Comparison of ENCODE assay signal across 10 cellular contexts in the genomic region with DNA sequence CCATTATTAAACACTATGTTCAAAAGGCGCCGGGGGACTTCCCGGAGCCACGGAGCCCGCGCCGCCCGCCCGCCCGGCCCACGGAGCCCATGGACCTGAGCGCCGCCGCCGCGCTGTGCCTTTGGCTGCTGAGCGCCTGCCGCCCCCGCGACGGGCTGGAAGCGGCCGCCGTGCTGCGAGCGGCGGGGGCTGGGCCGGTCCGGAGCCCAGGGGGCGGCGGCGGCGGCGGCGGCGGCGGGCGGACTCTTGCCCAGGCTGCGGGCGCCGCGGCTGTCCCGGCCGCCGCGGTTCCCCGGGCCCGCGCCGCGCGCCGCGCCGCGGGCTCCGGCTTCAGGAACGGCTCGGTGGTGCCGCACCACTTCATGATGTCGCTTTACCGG. TPM values are rescaled to one million over a fixed set of nuclear protein-coding genes. Genes with fewer than 3 reads are reported as not detected.
DNase-seq lines count a peak whose midpoint lies in the region; ATAC-seq and TF ChIP-seq lines count a peak whose summit lies in the region.
"Had no signal": no experiment of that assay in that cellular context is flagged by ENCODE, and none has a peak within 500 bp of the region (broad histone marks: within the 10 kb centered on the region; RNA-seq: fewer than 3 reads in every experiment).

No MANE protein-coding gene starts in this region.

- H3K27me3 Mint-ChIP-seq in T-helper 17 cell, result peaks cover 77% of the 10 kb centered on the region

- peak; percentile 56 for ATAC-seq in T-helper 17 cell
- no peak for ATAC-seq in HG03439 (IDR thresholded peaks at IDR 0.05; ENCODE audit: unreplicated experiment)

- H3K36me3 ChIP-seq in iPS-18a (ENCODE audit: control insufficient read depth, low read depth, low read length) (no peaks in the 10 kb centered on the region), testis (ENCODE audit: low read depth, missing control alignments) (no peaks in the 10 kb centered on the region)

- H3K36me3 Mint-ChIP-seq in T-helper 17 cell (ENCODE audit: low read depth), result no peaks in the 10 kb centered on the region
- H3K36me3 Mint-ChIP-seq: activated naive CD8-positive, alpha-beta T cell treated with anti-CD3 and anti-CD28 coated beads, Interleukin-2, amount 10 ng/mL, durations not matched to agents 7 days and 5 days; CD4-positive, CD25-positive, alpha-beta regulatory T cell had no signal

- WGBS in testis, 2 donors, result 1% methylated on average over 28 of the region's 62 CpGs; no CpG with 5 or more reads in 1 of the 2 donors

- H3K27ac ChIP-seq in iPS-18a (ENCODE audit: low read length) (no peak overlapping the region), testis (no peak overlapping the region)

- H3K4me3 ChIP-seq in iPS-18a (ENCODE audit: low read length), result peak overlapping the region; percentile 51
- H3K4me3 ChIP-seq in testis, result peak overlapping the region; percentile 32 to 54

- in situ Hi-C loops in G401 (cut with HindIII; ENCODE audit: low sequenced_read_pairs), result no loop called here

- no peak for TF ChIP-seq CTCF in testis (IDR thresholded peaks at IDR 0.05)

- H3K27me3 ChIP-seq in iPS-18a (ENCODE audit: control insufficient read depth, insufficient read depth, low read length), result peaks cover 96% of the 10 kb centered on the region
- peaks cover under 1% of the 10 kb centered on the region for H3K27me3 ChIP-seq in testis

- intact Hi-C loops in testis (cut with DNase I; ENCODE audit: low total_unique reads), result no loop called here

- H3K9ac ChIP-seq in iPS-18a (ENCODE audit: low read length), result no peak overlapping the region

- DNase-seq in NCI-H2227 (lab: John Stamatoyannopoulos, UW; ENCODE audit: unreplicated experiment) (peak; percentile 51), NCI-H2227 treated with DMSO at 0.1 percent for 48 hours (lab: John Stamatoyannopoulos, UW) (no peak), T-helper 17 cell (no peak), testis (no peak), NCI-H2107 (lab: John Stamatoyannopoulos, UW) (no peak), G401 (ENCODE audit: low spot score) (no peak)
- DNase-seq: activated naive CD8-positive, alpha-beta T cell treated with anti-CD3 and anti-CD28 coated beads, Interleukin-2, amount 10 ng/mL, durations not matched to agents 7 days and 5 days had no signal

- no peak overlapping the region for H3K27ac Mint-ChIP-seq in T-helper 17 cell
- H3K27ac Mint-ChIP-seq: activated naive CD8-positive, alpha-beta T cell treated with anti-CD3 and anti-CD28 coated beads, Interleukin-2, amount 10 ng/mL, durations not matched to agents 7 days and 5 days; CD4-positive, CD25-positive, alpha-beta regulatory T cell had no signal

- H3K9me3 ChIP-seq in T-helper 17 cell (ENCODE audit: control insufficient read depth, low read length, poor library complexity, severe bottlenecking) (no peaks in the 10 kb centered on the region), iPS-18a (ENCODE audit: control insufficient read depth, low read depth, low read length) (no peaks in the 10 kb centered on the region), testis (no peaks in the 10 kb centered on the region)

- peaks cover 10% of the 10 kb centered on the region for H3K4me1 Mint-ChIP-seq in T-helper 17 cell

- TF ChIP-seq POLR2A in testis (IDR thresholded peaks at IDR 0.05), result no peak

- peak overlapping the region; percentile 71 for H3K4me3 Mint-ChIP-seq in T-helper 17 cell

- H3K4me1 ChIP-seq in iPS-18a (ENCODE audit: control insufficient read depth, low read depth, low read length) (peaks cover 18% of the 10 kb centered on the region), testis (peaks cover 14% of the 10 kb centered on the region)

RNA-seq across cellular contexts. Expression of gene GDF7, which starts 0.2 kb away (rescaled TPM):
- under 1 TPM; 0.16 to 0.72 TPM for total RNA-seq in T-helper 17 cell
- total RNA-seq in testis, result 1 to 10 TPM in 1 of 2 donors, under 1 TPM in 1; 0.62 to 1.1 TPM
- 0.69 TPM for polyA plus RNA-seq in testis (ENCODE audit: insufficient read depth, low read depth, low replicate concordance)
- 0.37 and 1.2 TPM in 2 replicates for total RNA-seq in G401 (2014; rRNA removed; shearing (Covaris generic))
- total RNA-seq: activated naive CD8-positive, alpha-beta T cell treated with anti-CD3 and anti-CD28 coated beads, Interleukin-2, amount 10 ng/mL, durations not matched to agents 7 days and 5 days had no signal

RNA-seq across cellular contexts. Expression of gene HS1BP3, which starts 16.2 kb away (rescaled TPM):
- total RNA-seq in T-helper 17 cell, result 10 to 100 TPM; 12.8 to 13.7 TPM
- 10 to 100 TPM; 23.5 to 31.6 TPM for total RNA-seq in testis
- 25.0 TPM for polyA plus RNA-seq in testis (ENCODE audit: insufficient read depth, low read depth, low replicate concordance)
- 47.6 and 53.7 TPM in 2 replicates for total RNA-seq in G401 (2014; rRNA removed; shearing (Covaris generic))
